8 cellular contexts compared by ENCODE assay signal in genomic region chr11:119361961-119362725, GRCh38. TPM values are rescaled to one million over a fixed set of nuclear protein-coding genes. Genes with fewer than 3 reads are reported as not detected.
DNase-seq lines count a peak whose midpoint lies in the region.
"Had no signal": no experiment of that assay in that cellular context is flagged by ENCODE, and none has a peak within 500 bp of the region (broad histone marks: within the 10 kb centered on the region; RNA-seq: fewer than 3 reads in every experiment).

No MANE protein-coding gene starts in this region.

- peak overlapping the region; percentile 61 for H3K27ac ChIP-seq in substantia nigra (ENCODE audit: low read depth, low read length, poor library complexity, severe bottlenecking)

- peaks cover 15% of the 10 kb centered on the region for H3K4me1 Mint-ChIP-seq in activated CD4-positive, alpha-beta T cell treated with anti-CD3 and anti-CD28 coated beads, Interleukin-2, amount 10 ng/mL, durations not matched to agents 7 days and 5 days

- no peak overlapping the region for H3K27ac Mint-ChIP-seq in activated CD4-positive, alpha-beta T cell treated with anti-CD3 and anti-CD28 coated beads, Interleukin-2, amount 10 ng/mL, durations not matched to agents 7 days and 5 days

- DNase-seq in NCI-H82 (lab: John Stamatoyannopoulos, UW) = peak; percentile 45
- no peak for DNase-seq in NCI-H82 treated with DMSO at 0.1 percent for 48 hours (lab: John Stamatoyannopoulos, UW; ENCODE audit: unreplicated experiment)
- peak; percentile 45 for DNase-seq in islet precursor cell
- DNase-seq in substantia nigra (lab: John Stamatoyannopoulos, UW) = peak in 2 of 49 donors; percentile 43 to 49
- no peak for DNase-seq in NCI-H2196 (lab: John Stamatoyannopoulos, UW; ENCODE audit: unreplicated experiment)
- no peak for DNase-seq in activated CD4-positive, alpha-beta T cell treated with anti-CD3 and anti-CD28 coated beads, Interleukin-2, amount 10 ng/mL, durations not matched to agents 7 days and 5 days
- DNase-seq: activated CD4-positive, alpha-beta T cell treated with anti-CD3 and anti-CD28 coated beads for 1 hour had no signal

- peaks cover 41% of the 10 kb centered on the region for H3K27me3 Mint-ChIP-seq in activated CD4-positive, alpha-beta T cell treated with anti-CD3 and anti-CD28 coated beads, Interleukin-2, amount 10 ng/mL, durations not matched to agents 7 days and 5 days

- H3K4me3 Mint-ChIP-seq in activated CD4-positive, alpha-beta T cell treated with anti-CD3 and anti-CD28 coated beads, Interleukin-2, amount 10 ng/mL, durations not matched to agents 7 days and 5 days = no peak overlapping the region

- POLR2A ChIA-PET in activated CD4-positive, alpha-beta T cell treated with anti-CD3 and anti-CD28 coated beads, Interleukin-2, amount 10 ng/mL, durations not matched to agents 7 days and 5 days (lab: Charles Lee) = interaction anchor here (0.6 kb wide), 2 partner anchors 90 to 837 kb away, joined by 3 read pairs; no protein-coding TSS in a partner anchor

- peaks cover 2% of the 10 kb centered on the region for H3K36me3 Mint-ChIP-seq in activated CD4-positive, alpha-beta T cell treated with anti-CD3 and anti-CD28 coated beads, Interleukin-2, amount 10 ng/mL, durations not matched to agents 7 days and 5 days (ENCODE audit: low read depth)

- CTCF ChIA-PET in activated CD4-positive, alpha-beta T cell treated with anti-CD3 and anti-CD28 coated beads, Interleukin-2, amount 10 ng/mL, durations not matched to agents 7 days and 5 days (lab: Charles Lee) = interaction anchor here (1.2 to 2.2 kb wide), 5 partner anchors 8 to 1555 kb away, joined by 3 to 13 read pairs (median 3); partner anchors contain the start of gene USP2

- H3K9me3 Mint-ChIP-seq in activated CD4-positive, alpha-beta T cell treated with anti-CD3 and anti-CD28 coated beads, Interleukin-2, amount 10 ng/mL, durations not matched to agents 7 days and 5 days = no peaks in the 10 kb centered on the region

RNA-seq across cellular contexts. Expression of gene MFRP, which starts 15.6 kb away (rescaled TPM):
- total RNA-seq in activated CD4-positive, alpha-beta T cell treated with anti-CD3 and anti-CD28 coated beads, Interleukin-2, amount 10 ng/mL, durations not matched to agents 7 days and 5 days = not detected
- total RNA-seq: lung had no signal

RNA-seq across cellular contexts. Expression of gene USP2, which starts 19.3 kb away (rescaled TPM):
- under 1 TPM; 0.17 to 0.22 TPM for total RNA-seq in activated CD4-positive, alpha-beta T cell treated with anti-CD3 and anti-CD28 coated beads, Interleukin-2, amount 10 ng/mL, durations not matched to agents 7 days and 5 days

RNA-seq across cellular contexts. Expression of gene C1QTNF5, which starts 21.5 kb away (rescaled TPM):
- total RNA-seq in activated CD4-positive, alpha-beta T cell treated with anti-CD3 and anti-CD28 coated beads, Interleukin-2, amount 10 ng/mL, durations not matched to agents 7 days and 5 days = not detected

RNA-seq across cellular contexts. Expression of gene RNF26, which starts 27.8 kb away (rescaled TPM):
- 10 to 100 TPM; 38.3 to 38.8 TPM for total RNA-seq in activated CD4-positive, alpha-beta T cell treated with anti-CD3 and anti-CD28 coated beads, Interleukin-2, amount 10 ng/mL, durations not matched to agents 7 days and 5 days

RNA-seq across cellular contexts. Expression of gene MCAM, which starts 45.2 kb away (rescaled TPM):
- 1 to 10 TPM; 1.0 to 1.4 TPM for total RNA-seq in activated CD4-positive, alpha-beta T cell treated with anti-CD3 and anti-CD28 coated beads, Interleukin-2, amount 10 ng/mL, durations not matched to agents 7 days and 5 days

Comparison
In these comparisons a context has a peak if more than half of its experiments do, and no peak if none do; other contexts are left out.
1. DNase-seq: peak in NCI-H82 (single experiment) and islet precursor cell (single experiment); none in NCI-H82 treated with DMSO at 0.1 percent for 48 hours (single experiment), NCI-H2196 (single experiment) and activated CD4-positive, alpha-beta T cell treated with anti-CD3 and anti-CD28 coated beads, Interleukin-2, amount 10 ng/mL, durations not matched to agents 7 days and 5 days (single experiment).